Comparison of ENCODE assay signal across 9 cellular contexts in genomic region chr20:50645253-50646068, GRCh38. TPM values are rescaled to one million over a fixed set of nuclear protein-coding genes. Genes with fewer than 3 reads are reported as not detected.
DNase-seq lines count a peak whose midpoint lies in the region; ATAC-seq, FAIRE-seq and TF ChIP-seq lines count a peak whose summit lies in the region.
"Had no signal": no experiment of that assay in that cellular context is flagged by ENCODE, and none has a peak within 500 bp of the region (broad histone marks: within the 10 kb centered on the region; RNA-seq: fewer than 3 reads in every experiment).

No MANE protein-coding gene starts in this region.

- no peaks in the 10 kb centered on the region for H3K36me3 Mint-ChIP-seq in stimulated activated memory B cell treated with anti-CD40 and anti-IgM and Interleukin-4, amounts not matched to agents 10 μg/mL and 1 μg/mL and 100 μg/mL, for 72 hours

- peak; percentile 22 for TF ChIP-seq CTCF in AG10803 (conservative IDR thresholded peaks at IDR 0.05; ENCODE audit: low read length)
- TF ChIP-seq CTCF in endothelial cell of umbilical vein (IDR thresholded peaks at IDR 0.05; ENCODE audit: extremely low read depth in 1 of 2, insufficient read depth in 1 of 2, low read depth in 1 of 2, low read length in 2 of 2) = no peak

- H2AFZ ChIP-seq in endothelial cell of umbilical vein (ENCODE audit: low read depth, low read length) = peak overlapping the region; percentile 52

- peaks cover 48% of the 10 kb centered on the region for H3K27me3 Mint-ChIP-seq in stimulated activated memory B cell treated with anti-CD40 and anti-IgM and Interleukin-4, amounts not matched to agents 10 μg/mL and 1 μg/mL and 100 μg/mL, for 72 hours

- DNase-seq in AG10803 (ENCODE audit: low read depth) (peak; percentile 99), NCI-H510A treated with DMSO at 0.1 percent for 48 hours (lab: John Stamatoyannopoulos, UW) (peak; percentile 87), endothelial cell of umbilical vein (ENCODE audit: low read depth, low spot score) (peak; percentile 55), midbrain (lab: John Stamatoyannopoulos, UW) (no peak), frontal cortex (ENCODE audit: low spot score in 2 of 2) (no peak)
- no peak for DNase-seq in activated T-cell treated with anti-CD3 and anti-CD28 coated beads, Interleukin-2, amount 50 U/mL, for 48 hours

- H3K36me3 ChIP-seq in endothelial cell of umbilical vein (ENCODE audit: control insufficient read depth in 2 of 2, extremely low read depth in 1 of 2, insufficient read depth in 2 of 2, low read length in 2 of 2) = no peaks in the 10 kb centered on the region
- no peaks in the 10 kb centered on the region for H3K36me3 ChIP-seq in mucosa of stomach (ENCODE audit: control insufficient read depth, insufficient read depth, low read length)
- H3K36me3 ChIP-seq: thoracic aorta had no signal

- dilution Hi-C loops in endothelial cell of umbilical vein (cut with MboI; ENCODE audit: extremely low pct_ligation_motif_present, low sequenced_read_pairs) = no loop called here

- FAIRE-seq in endothelial cell of umbilical vein (lab: Jason Lieb, UNC) (peak; percentile 84), frontal cortex (lab: Jason Lieb, UNC) (no peak)

- intact Hi-C loops in endothelial cell of umbilical vein (cut with micrococcal nuclease) = no loop called here

- no peak for TF ChIP-seq POLR2A in endothelial cell of umbilical vein (IDR thresholded peaks at IDR 0.05; ENCODE audit: low read depth, low read length)

- H3K9me1 ChIP-seq in endothelial cell of umbilical vein (replicated peaks; ENCODE audit: control insufficient read depth, extremely low read depth, insufficient read depth, low read length) = no peaks in the 10 kb centered on the region

- H4K20me1 ChIP-seq in endothelial cell of umbilical vein (replicated peaks; ENCODE audit: control insufficient read depth, extremely low read depth, insufficient read depth, low read length) = no peaks in the 10 kb centered on the region

- peak overlapping the region; percentile 11 for H3K27ac ChIP-seq in endothelial cell of umbilical vein (ENCODE audit: insufficient read depth, low read depth, low read length)
- H3K27ac ChIP-seq: thoracic aorta had no signal

- no TSS peak for BruUV-seq in endothelial cell of umbilical vein (replicated peaks; lab: Mats Ljungman, UMichigan)

- no peaks in the 10 kb centered on the region for H3K4me1 Mint-ChIP-seq in stimulated activated memory B cell treated with anti-CD40 and anti-IgM and Interleukin-4, amounts not matched to agents 10 μg/mL and 1 μg/mL and 100 μg/mL, for 72 hours

- no peaks in the 10 kb centered on the region for H3K79me2 ChIP-seq in endothelial cell of umbilical vein (ENCODE audit: control insufficient read depth, insufficient read depth, low read length)

- H3K4me3 Mint-ChIP-seq in stimulated activated memory B cell treated with anti-CD40 and anti-IgM and Interleukin-4, amounts not matched to agents 10 μg/mL and 1 μg/mL and 100 μg/mL, for 72 hours = no peak overlapping the region

- H3K27ac Mint-ChIP-seq in stimulated activated memory B cell treated with anti-CD40 and anti-IgM and Interleukin-4, amounts not matched to agents 10 μg/mL and 1 μg/mL and 100 μg/mL, for 72 hours = no peak overlapping the region

- CTCF ChIA-PET in endothelial cell of umbilical vein (lab: Charles Lee) = interaction anchor here (1.3 kb wide), 2 partner anchors 10 to 104 kb away, joined by 4 to 5 read pairs; no protein-coding TSS in a partner anchor

- H3K9me3 ChIP-seq in endothelial cell of umbilical vein (replicated peaks; ENCODE audit: control insufficient read depth, insufficient read depth, low read length) = no peaks in the 10 kb centered on the region
- no peaks in the 10 kb centered on the region for H3K9me3 ChIP-seq in mucosa of stomach (ENCODE audit: control insufficient read depth, low read length)
- H3K9me3 ChIP-seq: thoracic aorta had no signal

- H3K9ac ChIP-seq in endothelial cell of umbilical vein (replicated peaks; ENCODE audit: extremely low read depth, insufficient read depth, low read length) (no peak overlapping the region), mucosa of stomach (ENCODE audit: low read length) (peak overlapping the region; percentile 18)

- H3K27me3 ChIP-seq in endothelial cell of umbilical vein (ENCODE audit: control insufficient read depth in 2 of 2, insufficient read depth in 2 of 2, low read length in 2 of 2) = no peaks in the 10 kb centered on the region
- no peaks in the 10 kb centered on the region for H3K27me3 ChIP-seq in mucosa of stomach (ENCODE audit: control insufficient read depth, insufficient read depth, low read length)

- no peak for ATAC-seq in stimulated activated memory B cell treated with anti-CD40 and anti-IgM and Interleukin-4, amounts not matched to agents 10 μg/mL and 1 μg/mL and 100 μg/mL, for 72 hours

- POLR2A ChIA-PET in endothelial cell of umbilical vein (lab: Charles Lee) = no interaction called here

- H3K4me3 ChIP-seq in AG10803 (ENCODE audit: low read length) (no peak overlapping the region), endothelial cell of umbilical vein (replicated peaks in 1 of 3; ENCODE audit: insufficient read depth in 1 of 3, low read depth in 1 of 3, low read length in 3 of 3) (no peak overlapping the region), mucosa of stomach (ENCODE audit: low read length) (no peak overlapping the region)
- H3K4me3 ChIP-seq: thoracic aorta had no signal

- peaks cover 9% of the 10 kb centered on the region for H3K4me1 ChIP-seq in endothelial cell of umbilical vein (ENCODE audit: control insufficient read depth, extremely low read depth, insufficient read depth, low read length)
- H3K4me1 ChIP-seq in mucosa of stomach (ENCODE audit: control insufficient read depth, insufficient read depth, low read length) = peaks cover 25% of the 10 kb centered on the region

- no peaks in the 10 kb centered on the region for H3K9me3 Mint-ChIP-seq in stimulated activated memory B cell treated with anti-CD40 and anti-IgM and Interleukin-4, amounts not matched to agents 10 μg/mL and 1 μg/mL and 100 μg/mL, for 72 hours

- H3K4me2 ChIP-seq in endothelial cell of umbilical vein (ENCODE audit: insufficient read depth, low read length) = no peak overlapping the region

TF ChIP-seq in endothelial cell of umbilical vein, 7 proteins besides CTCF, POLR2A, EP300 and RAD21:
- TF ChIP-seq MYC (IDR thresholded peaks at IDR 0.05; ENCODE audit: low read depth, low read length) (no peak), FOS (IDR thresholded peaks at IDR 0.05; ENCODE audit: borderline replicate concordance, insufficient read depth, low read length) (peak; percentile 54), JUN (IDR thresholded peaks at IDR 0.05; ENCODE audit: borderline replicate concordance, insufficient read depth, insufficient read length, low read depth) (no peak)

RNA-seq across cellular contexts. Expression of gene RIPOR3, which starts 45.9 kb away (rescaled TPM):
- not detected in 2 replicates for total RNA-seq in endothelial cell of umbilical vein
- polyA plus RNA-seq in endothelial cell of umbilical vein = not detected in 2 replicates
- not detected in 2 replicates for polyA plus RNA-seq in endothelial cell of umbilical vein (2011; cell fraction: cytosol; rRNA removed)
- not detected in 2 replicates for polyA plus RNA-seq in endothelial cell of umbilical vein (2011; cell fraction: nucleus; rRNA removed)
- polyA plus RNA-seq in endothelial cell of umbilical vein (2012) = 0.32 and 0.52 TPM in 2 replicates
- 0.12 and 0.62 TPM in 2 replicates for polyA minus RNA-seq in endothelial cell of umbilical vein
- not detected for polyA minus RNA-seq in endothelial cell of umbilical vein (2011; cell fraction: cytosol; rRNA and poly(A)+ RNA removed)
- not detected in 2 replicates for polyA minus RNA-seq in endothelial cell of umbilical vein (2011; cell fraction: nucleus; rRNA and poly(A)+ RNA removed)
- 0.41 TPM for total RNA-seq in frontal cortex

Comparison
In these comparisons a context has a peak if more than half of its experiments do, and no peak if none do; other contexts are left out.
1. DNase-seq: peak in AG10803 (single experiment), NCI-H510A treated with DMSO at 0.1 percent for 48 hours (single experiment) and endothelial cell of umbilical vein (single experiment); none in midbrain (single experiment), activated T-cell treated with anti-CD3 and anti-CD28 coated beads, Interleukin-2, amount 50 U/mL, for 48 hours (0 of 2) and frontal cortex (0 of 2).